Comparison of ENCODE assay signal across 7 cellular contexts in the genomic region with DNA sequence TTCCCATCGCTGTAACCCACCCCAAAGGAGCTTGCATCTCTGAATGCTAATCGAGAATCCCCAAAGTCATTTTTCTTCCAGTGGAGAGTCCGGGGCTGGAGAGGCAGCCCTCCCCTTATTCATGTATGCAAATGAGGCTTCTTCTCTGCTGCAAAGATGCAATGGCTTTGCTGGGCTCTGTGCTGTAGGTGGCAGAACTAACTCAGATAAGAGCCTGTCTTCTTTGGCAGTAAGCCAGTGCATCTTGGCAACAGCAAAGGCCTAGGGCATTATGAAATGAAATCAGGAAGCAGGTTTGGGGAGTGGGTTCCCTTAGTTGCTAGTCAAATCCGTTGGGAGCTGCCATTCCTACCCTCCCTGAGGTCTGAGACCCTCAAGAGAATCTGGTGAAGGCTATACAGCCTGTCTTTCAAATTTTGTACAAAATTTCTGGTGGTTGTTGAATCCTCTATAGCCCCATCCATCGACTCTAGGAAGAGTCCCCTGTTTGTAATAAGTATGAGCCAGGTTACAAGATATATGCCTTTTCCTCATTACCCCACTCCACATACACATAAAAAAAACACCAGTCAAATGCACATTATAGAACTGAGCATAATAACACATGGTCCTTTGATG.
DNase-seq lines count a peak whose midpoint lies in the region; ATAC-seq, FAIRE-seq and TF ChIP-seq lines count a peak whose summit lies in the region.

No MANE protein-coding gene starts in this region.

- H3K27me3 ChIP-seq in WERI-Rb-1 (ENCODE audit: insufficient read depth, low read depth, severe bottlenecking) (peaks cover 11% of the 10 kb centered on the region), right cardiac atrium (ENCODE audit: control insufficient read depth, insufficient read depth) (no peaks in the 10 kb centered on the region), spleen (replicated peaks in 1 of 7) (no peaks in the 10 kb centered on the region)

- no peak overlapping the region for H3K27ac ChIP-seq in WERI-Rb-1
- no peak overlapping the region for H3K27ac ChIP-seq in right cardiac atrium (ENCODE audit: low read length)
- H3K27ac ChIP-seq in spleen: no peak overlapping the region

- H3K36me3 ChIP-seq in WERI-Rb-1 (no peaks in the 10 kb centered on the region), spleen (no peaks in the 10 kb centered on the region)

- WGBS in right cardiac atrium: 40% methylated on average over 5 of the region's 5 CpGs
- 40 to 55% (median 49%) methylated on average over 5 of the region's 5 CpGs for WGBS in spleen, 5 donors

- H3K9me3 ChIP-seq in WERI-Rb-1 (ENCODE audit: severe bottlenecking) (no peaks in the 10 kb centered on the region), right cardiac atrium (ENCODE audit: control insufficient read depth, low read length) (no peaks in the 10 kb centered on the region), spleen (no peaks in the 10 kb centered on the region)

- TF ChIP-seq CTCF in WERI-Rb-1 (IDR thresholded peaks at IDR 0.05; ENCODE audit: low read depth, low read length) (peak; percentile 65), spleen (IDR thresholded peaks at IDR 0.05 in 8 of 11, conservative IDR thresholded peaks at IDR 0.05 in 3 of 11) (peak in 6 of 11 experiments; percentile 16 to 40 (median 26))

- H3K4me1 ChIP-seq in right cardiac atrium (ENCODE audit: control insufficient read depth, insufficient read depth, low read length) (peaks cover 2% of the 10 kb centered on the region), spleen (peaks cover 0 to 3% (median 0%) of the 10 kb centered on the region in 6 donors)

- ATAC-seq in right cardiac atrium (peak; percentile 62 to 63), GM21529 (IDR thresholded peaks at IDR 0.05; ENCODE audit: unreplicated experiment) (no peak)

- intact Hi-C loops in right cardiac atrium (cut with DNase I) (no loop called here), spleen (cut with DNase I; ENCODE audit: low total_unique reads) (no loop called here)
- intact Hi-C loops in activated T-helper 2 cell treated with anti-CD3 and anti-CD28 coated beads, Interferon-gamma antibody, Interleukin-2, Interleukin-4, amounts not matched to agents 10 μg/mL and 5 μg/mL and 100 μg/mL, durations not matched to agents 14 hours and 24 hours and 36 hours (cut with micrococcal nuclease): no loop called here

- H3K27ac Mint-ChIP-seq in activated T-helper 2 cell treated with anti-CD3 and anti-CD28 coated beads, Interferon-gamma antibody, Interleukin-2, Interleukin-4, amounts not matched to agents 10 μg/mL and 5 μg/mL and 100 μg/mL, durations not matched to agents 14 hours and 24 hours and 36 hours: no peak overlapping the region

- no peak for TF ChIP-seq POLR2A in spleen (IDR thresholded peaks at IDR 0.05)
- TF ChIP-seq POLR2A in GM12891 (IDR thresholded peaks at IDR 0.05; ENCODE audit: low read depth, low read length): no peak

- no peak overlapping the region for H3K4me3 Mint-ChIP-seq in activated T-helper 2 cell treated with anti-CD3 and anti-CD28 coated beads, Interferon-gamma antibody, Interleukin-2, Interleukin-4, amounts not matched to agents 10 μg/mL and 5 μg/mL and 100 μg/mL, durations not matched to agents 14 hours and 24 hours and 36 hours (ENCODE audit: low read depth)

- no peaks in the 10 kb centered on the region for H3K4me1 Mint-ChIP-seq in activated T-helper 2 cell treated with anti-CD3 and anti-CD28 coated beads, Interferon-gamma antibody, Interleukin-2, Interleukin-4, amounts not matched to agents 10 μg/mL and 5 μg/mL and 100 μg/mL, durations not matched to agents 14 hours and 24 hours and 36 hours (ENCODE audit: low read depth)

- FAIRE-seq in GM12891 (lab: Jason Lieb, UNC): no peak

- H3K27me3 Mint-ChIP-seq in activated T-helper 2 cell treated with anti-CD3 and anti-CD28 coated beads, Interferon-gamma antibody, Interleukin-2, Interleukin-4, amounts not matched to agents 10 μg/mL and 5 μg/mL and 100 μg/mL, durations not matched to agents 14 hours and 24 hours and 36 hours (ENCODE audit: low read depth): no peaks in the 10 kb centered on the region

- peak in 40 of 76 experiments; percentile 2 to 59 (median 18) for DNase-seq in HUDEP-2 (lab: John Stamatoyannopoulos, UW; ENCODE audit: unreplicated experiment in 76 of 76)
- peak; percentile 34 for DNase-seq in WERI-Rb-1
- peak; percentile 44 to 71 (median 51) for DNase-seq in right cardiac atrium
- DNase-seq in spleen: no peak
- DNase-seq in GM12891 (ENCODE audit: insufficient read length, low spot score): no peak
- DNase-seq in activated T-helper 2 cell treated with anti-CD3 and anti-CD28 coated beads, Interferon-gamma antibody, Interleukin-2, Interleukin-4, amounts not matched to agents 10 μg/mL and 5 μg/mL and 100 μg/mL, durations not matched to agents 14 hours and 24 hours and 36 hours (ENCODE audit: low spot score): no peak

- no peaks in the 10 kb centered on the region for H3K9me3 Mint-ChIP-seq in activated T-helper 2 cell treated with anti-CD3 and anti-CD28 coated beads, Interferon-gamma antibody, Interleukin-2, Interleukin-4, amounts not matched to agents 10 μg/mL and 5 μg/mL and 100 μg/mL, durations not matched to agents 14 hours and 24 hours and 36 hours

- H3K4me3 ChIP-seq in WERI-Rb-1 (ENCODE audit: low read depth, low read length) (no peak overlapping the region), right cardiac atrium (ENCODE audit: low read length) (no peak overlapping the region), spleen (no peak overlapping the region)

- no peaks in the 10 kb centered on the region for H3K36me3 Mint-ChIP-seq in activated T-helper 2 cell treated with anti-CD3 and anti-CD28 coated beads, Interferon-gamma antibody, Interleukin-2, Interleukin-4, amounts not matched to agents 10 μg/mL and 5 μg/mL and 100 μg/mL, durations not matched to agents 14 hours and 24 hours and 36 hours (ENCODE audit: low read depth)

TF ChIP-seq in GM12891, 5 proteins besides CTCF, POLR2A, EP300 and RAD21:
- no peak for TF ChIP-seq PAX5 (IDR thresholded peaks at IDR 0.05; ENCODE audit: insufficient read depth, low read length, severe bottlenecking)
- no peak for TF ChIP-seq TAF1 (IDR thresholded peaks at IDR 0.05; ENCODE audit: low read depth, low read length)
- TF ChIP-seq POLR2AphosphoS5 (IDR thresholded peaks at IDR 0.05; ENCODE audit: low read depth, low read length): no peak
- TF ChIP-seq POU2F2 (IDR thresholded peaks at IDR 0.05; ENCODE audit: low read depth, low read length): no peak

Comparison
In these comparisons a context has a peak if more than half of its experiments do, and no peak if none do; other contexts are left out.
1. DNase-seq: peak in HUDEP-2 (40 of 76), WERI-Rb-1 (single experiment) and right cardiac atrium (3 of 3); none in spleen (single experiment), GM12891 (single experiment) and activated T-helper 2 cell treated with anti-CD3 and anti-CD28 coated beads, Interferon-gamma antibody, Interleukin-2, Interleukin-4, amounts not matched to agents 10 μg/mL and 5 μg/mL and 100 μg/mL, durations not matched to agents 14 hours and 24 hours and 36 hours (single experiment).